9 cellular contexts compared by ENCODE assay signal in genomic region chr10:84783386-84783785, GRCh38.
DNase-seq lines count a peak whose midpoint lies in the region; ATAC-seq, FAIRE-seq and TF ChIP-seq lines count a peak whose summit lies in the region.
"Had no signal": no experiment of that assay in that cellular context is flagged by ENCODE, and none has a peak within 500 bp of the region (broad histone marks: within the 10 kb centered on the region; RNA-seq: fewer than 3 reads in every experiment).

No MANE protein-coding gene starts in this region.

- H4K20me1 ChIP-seq in OCI-LY3 (ENCODE audit: insufficient read depth, low read length): no peaks in the 10 kb centered on the region

- H3K36me3 ChIP-seq in OCI-LY3 (replicated peaks; ENCODE audit: low read depth, low read length) (no peaks in the 10 kb centered on the region), small intestine (ENCODE audit: control insufficient read depth in 2 of 2, insufficient read depth in 2 of 2, low read length in 2 of 2) (no peaks in the 10 kb centered on the region)

- H3K27me3 ChIP-seq in OCI-LY3 (ENCODE audit: low read depth, low read length) (no peaks in the 10 kb centered on the region), small intestine (ENCODE audit: control insufficient read depth in 2 of 2, insufficient read depth in 2 of 2, low read length in 2 of 2) (no peaks in the 10 kb centered on the region)

- H3K79me2 ChIP-seq in OCI-LY3 (ENCODE audit: low read length): no peaks in the 10 kb centered on the region

- no peak overlapping the region for H3K4me2 ChIP-seq in OCI-LY3 (ENCODE audit: low read length)

- H2AFZ ChIP-seq in OCI-LY3 (ENCODE audit: low read depth, low read length): no peak overlapping the region

- H3K9ac ChIP-seq in OCI-LY3 (ENCODE audit: low read length): no peak overlapping the region

- peak; percentile 65 for TF ChIP-seq CTCF in OCI-LY3 (IDR thresholded peaks at IDR 0.05; ENCODE audit: low read depth, low read length)

- H3K9me3 ChIP-seq in OCI-LY3 (ENCODE audit: insufficient read depth, low read length): no peaks in the 10 kb centered on the region
- H3K9me3 ChIP-seq in small intestine (ENCODE audit: control insufficient read depth, low read depth): no peaks in the 10 kb centered on the region

- H3K4me1 ChIP-seq in OCI-LY3 (ENCODE audit: low read length) (no peaks in the 10 kb centered on the region), small intestine (ENCODE audit: control insufficient read depth in 2 of 2, insufficient read depth in 1 of 2, low read depth in 1 of 2, low read length in 1 of 2) (no peaks in the 10 kb centered on the region)

- 0 to 4% (median 4%) methylated on average over 1 of the region's 1 CpG for WGBS in small intestine, 3 donors

- no peak overlapping the region for H3K4me3 ChIP-seq in OCI-LY3 (ENCODE audit: low read length)
- no peak overlapping the region for H3K4me3 ChIP-seq in small intestine (ENCODE audit: low read depth in 1 of 2, low read length in 2 of 2)
- H3K4me3 ChIP-seq: SK-N-MC had no signal

- DNase-seq in DMS53 treated with DMSO at 0.1 percent for 48 hours (lab: John Stamatoyannopoulos, UW; ENCODE audit: unreplicated experiment) (peak; percentile 43), GM19238 (ENCODE audit: insufficient read length, low spot score) (peak; percentile 17), germinal center (ENCODE audit: low spot score) (peak; percentile 14), small intestine (peak; percentile 8), middle frontal gyrus (ENCODE audit: extremely low spot score, low spot score) (no peak), RCC 7860 (ENCODE audit: low spot score) (no peak)

- FAIRE-seq in small intestine (lab: Jason Lieb, UNC): no peak
- no peak for FAIRE-seq in RCC 7860 (lab: Jason Lieb, UNC)

- H3K27ac ChIP-seq in OCI-LY3 (ENCODE audit: low read length): no peak overlapping the region
- H3K27ac ChIP-seq in small intestine (ENCODE audit: low read depth in 1 of 2, low read length in 1 of 2): no peak overlapping the region
- H3K27ac ChIP-seq: SK-N-MC had no signal

- peak; percentile 66 for ATAC-seq in HG03439 (IDR thresholded peaks at IDR 0.05; ENCODE audit: unreplicated experiment)

Comparison
In these comparisons a context has a peak if more than half of its experiments do, and no peak if none do; other contexts are left out.
1. DNase-seq: peak in DMS53 treated with DMSO at 0.1 percent for 48 hours (single experiment), GM19238 (single experiment), germinal center (single experiment) and small intestine (single experiment); none in middle frontal gyrus (single experiment) and RCC 7860 (single experiment).